8 cellular contexts compared by ENCODE assay signal in genomic region chr5:55994998-55995914, GRCh38. TPM values are rescaled to one million over a fixed set of nuclear protein-coding genes. Genes with fewer than 3 reads are reported as not detected.
DNase-seq lines count a peak whose midpoint lies in the region; ATAC-seq lines count a peak whose summit lies in the region.

No MANE protein-coding gene starts in this region.

- peak overlapping the region; percentile 91 for H3K27ac Mint-ChIP-seq in memory B cell

- peaks cover 3% of the 10 kb centered on the region for H3K9me3 Mint-ChIP-seq in memory B cell

- H3K27me3 Mint-ChIP-seq in memory B cell: peaks cover 5% of the 10 kb centered on the region

- peak; percentile 95 for DNase-seq in COLO668 (lab: John Stamatoyannopoulos, UW; ENCODE audit: unreplicated experiment)
- peak; percentile 98 for DNase-seq in HT-29 (ENCODE audit: low spot score)
- peak; percentile 76 for DNase-seq in NK-92 (lab: John Stamatoyannopoulos, UW; ENCODE audit: unreplicated experiment)
- DNase-seq in activated CD8-positive, alpha-beta memory T cell treated with anti-CD3 and anti-CD28 coated beads for 4 hours (ENCODE audit: low read depth in 2 of 2): peak; percentile 90 to 92
- peak; percentile 91 to 94 (median 91) for DNase-seq in effector memory CD4-positive, alpha-beta T cell
- DNase-seq in memory B cell (ENCODE audit: low spot score in 2 of 2): peak; percentile 90
- DNase-seq in stimulated activated CD8-positive, alpha-beta memory T cell treated with anti-CD3 and anti-CD28 coated beads, Interleukin-12 subunit alpha, Interleukin-12 subunit beta, amount 100 ng/mL, for 24 hours (ENCODE audit: extremely low read depth): peak; percentile 91

- no peaks in the 10 kb centered on the region for H3K9me3 ChIP-seq in effector memory CD4-positive, alpha-beta T cell (ENCODE audit: control insufficient read depth, low read length)

- no peaks in the 10 kb centered on the region for H3K36me3 ChIP-seq in effector memory CD4-positive, alpha-beta T cell (ENCODE audit: control insufficient read depth, insufficient read depth, low read length)

- peaks cover 17% of the 10 kb centered on the region for H3K4me1 Mint-ChIP-seq in memory B cell

- peaks cover 8% of the 10 kb centered on the region for H3K4me1 ChIP-seq in effector memory CD4-positive, alpha-beta T cell (ENCODE audit: control insufficient read depth, insufficient read depth, low read length, poor library complexity, severe bottlenecking)

- peaks cover 3% of the 10 kb centered on the region for H3K36me3 Mint-ChIP-seq in memory B cell

- H3K4me3 Mint-ChIP-seq in memory B cell: peak overlapping the region; percentile 98

- H3K4me3 ChIP-seq in effector memory CD4-positive, alpha-beta T cell (ENCODE audit: insufficient read depth, low read depth, low read length, poor library complexity, severe bottlenecking): peak overlapping the region; percentile 79

- H3K27me3 ChIP-seq in effector memory CD4-positive, alpha-beta T cell (replicated peaks; ENCODE audit: control insufficient read depth, insufficient read depth, low read length, poor library complexity, severe bottlenecking): no peaks in the 10 kb centered on the region

- peak overlapping the region; percentile 95 for H3K27ac ChIP-seq in effector memory CD4-positive, alpha-beta T cell (ENCODE audit: insufficient read depth, low read length, poor library complexity, severe bottlenecking)

- ATAC-seq in GM21360 (IDR thresholded peaks at IDR 0.05; ENCODE audit: unreplicated experiment) (peak; percentile 96), memory B cell (ENCODE audit: low read depth) (peak; percentile 95)

RNA-seq across cellular contexts. Expression of gene IL6ST, which starts 0.5 kb away (rescaled TPM):
- 14.4 and 17.7 TPM in 2 replicates for total RNA-seq in HT-29 (2014; rRNA removed; shearing (Covaris generic))

Comparison
In these comparisons a context has a peak if more than half of its experiments do, and no peak if none do; other contexts are left out.
1. Peak in every context shown above with its lines: DNase-seq, ATAC-seq, H3K4me3 ChIP-seq and H3K27ac ChIP-seq.